ENCODE assay signal across 1 cellular context in the genomic region with DNA sequence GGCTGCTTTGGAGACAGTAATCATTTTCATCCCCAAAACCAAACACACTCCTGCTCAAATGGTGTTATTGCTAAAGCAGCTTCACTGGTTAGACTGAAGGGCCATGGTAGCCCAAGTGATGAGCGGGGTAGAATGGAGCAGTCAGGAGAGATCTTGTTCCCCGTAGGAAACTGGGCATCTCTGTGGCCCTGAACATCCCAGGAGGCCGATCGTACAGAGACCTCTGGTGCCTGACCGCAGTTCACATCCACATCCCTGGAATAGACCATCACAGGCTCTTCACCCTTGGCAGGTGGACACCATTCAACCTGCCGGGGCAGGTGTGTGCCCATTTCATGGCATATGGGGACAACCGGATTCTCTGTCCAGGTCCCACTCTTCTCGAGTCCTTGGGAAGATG. TPM values are rescaled to one million over a fixed set of nuclear protein-coding genes. Genes with fewer than 3 reads are reported as not detected.
"Had no signal": no experiment of that assay in that cellular context is flagged by ENCODE, and none has a peak within 500 bp of the region (broad histone marks: within the 10 kb centered on the region; RNA-seq: fewer than 3 reads in every experiment).

No MANE protein-coding gene starts in this region.

RNA-seq across cellular contexts. Expression of gene USP6, which starts 13.9 kb away (rescaled TPM):
- total RNA-seq: pulmonary artery endothelial cell had no signal
